In genomic region chr11:65591939-65592814, GRCh38 we compare ENCODE assay signal across 10 cellular contexts. TPM values are rescaled to one million over a fixed set of nuclear protein-coding genes. Genes with fewer than 3 reads are reported as not detected.
DNase-seq lines count a peak whose midpoint lies in the region; ATAC-seq and TF ChIP-seq lines count a peak whose summit lies in the region.
"Had no signal": no experiment of that assay in that cellular context is flagged by ENCODE, and none has a peak within 500 bp of the region (broad histone marks: within the 10 kb centered on the region; RNA-seq: fewer than 3 reads in every experiment).

No MANE protein-coding gene starts in this region.

- TF ChIP-seq CTCF in A673 (conservative IDR thresholded peaks at IDR 0.05; ENCODE audit: low read depth, low read length): no peak
- TF ChIP-seq CTCF in brain microvascular endothelial cell (IDR thresholded peaks at IDR 0.05; ENCODE audit: low read depth, low read length, missing control alignments): peak; percentile 22
- TF ChIP-seq CTCF in osteoblast (IDR thresholded peaks at IDR 0.05; ENCODE audit: extremely low read depth, low read depth, low read length): no peak

- no peak for DNase-seq in A673 (ENCODE audit: low spot score)
- no peak for DNase-seq in brain microvascular endothelial cell
- DNase-seq in osteoblast (ENCODE audit: insufficient read length, low spot score, missing footprints): peak; percentile 94
- DNase-seq in stimulated activated naive CD4-positive, alpha-beta T cell (lab: John Stamatoyannopoulos, UW): no peak
- DNase-seq: activated naive CD4-positive, alpha-beta T cell treated with anti-CD3 and anti-CD28 coated beads for 36 hours; nucleus accumbens had no signal

- in situ Hi-C loops in brain microvascular endothelial cell (cut with HindIII; ENCODE audit: low pct_ligation_motif_present, low sequenced_read_pairs): no loop called here

- BruUV-seq in A673 (replicated peaks; lab: Mats Ljungman, UMichigan): TSS peak; percentile 78

- H3K36me3 ChIP-seq in A673 (ENCODE audit: insufficient read depth, low read length, poor library complexity, severe bottlenecking) (peaks cover 10% of the 10 kb centered on the region), brain microvascular endothelial cell (replicated peaks) (peaks cover 11% of the 10 kb centered on the region), osteoblast (ENCODE audit: insufficient read depth, low read length) (peaks cover 32% of the 10 kb centered on the region)

- H3K9me3 ChIP-seq in A673 (ENCODE audit: low read depth, low read length, poor library complexity, severe bottlenecking): no peaks in the 10 kb centered on the region
- no peaks in the 10 kb centered on the region for H3K9me3 ChIP-seq in osteoblast (ENCODE audit: low read depth, low read length)

- H3K79me2 ChIP-seq in osteoblast (ENCODE audit: insufficient read depth, low read length): peaks cover 9% of the 10 kb centered on the region

- peaks cover 6% of the 10 kb centered on the region for H4K20me1 ChIP-seq in osteoblast (ENCODE audit: insufficient read depth, low read length)

- H3K27me3 ChIP-seq in A673 (replicated peaks; ENCODE audit: insufficient read depth, low read depth, low read length, poor library complexity) (no peaks in the 10 kb centered on the region), brain microvascular endothelial cell (replicated peaks) (no peaks in the 10 kb centered on the region), osteoblast (ENCODE audit: insufficient read depth, low read length) (no peaks in the 10 kb centered on the region)

- POLR2A ChIA-PET in A673 (lab: Charles Lee; ENCODE audit: low non-redundant PET): interaction anchor here (0.6 kb wide), 1 partner anchor 316 kb away, joined by 3 read pairs; no protein-coding TSS in a partner anchor

- H3K27ac ChIP-seq in A673 (ENCODE audit: low read depth, low read length, poor library complexity, severe bottlenecking) (no peak overlapping the region), brain microvascular endothelial cell (no peak overlapping the region), osteoblast (ENCODE audit: low read depth, low read length) (no peak overlapping the region)

- H3K4me2 ChIP-seq in osteoblast (ENCODE audit: insufficient read depth, low read length): no peak overlapping the region

- H2AFZ ChIP-seq in osteoblast (ENCODE audit: low read length): no peak overlapping the region

- intact Hi-C loops in A673 (cut with micrococcal nuclease; ENCODE audit: unreplicated experiment): no loop called here

- ATAC-seq in HG02884 (IDR thresholded peaks at IDR 0.05; ENCODE audit: unreplicated experiment) (no peak), GM21529 (IDR thresholded peaks at IDR 0.05; ENCODE audit: unreplicated experiment) (no peak), HG02642 (IDR thresholded peaks at IDR 0.05; ENCODE audit: poor library complexity, unreplicated experiment) (no peak)

- CTCF ChIA-PET in A673 (lab: Charles Lee): interaction anchor here (0.6 kb wide), 1 partner anchor 1280 kb away, joined by 4 read pairs; no protein-coding TSS in a partner anchor

- H3K4me1 ChIP-seq in A673 (ENCODE audit: insufficient read depth, low read length, poor library complexity, severe bottlenecking) (peaks cover 5% of the 10 kb centered on the region), osteoblast (ENCODE audit: insufficient read depth, low read length) (peaks cover 10% of the 10 kb centered on the region)

- no peak overlapping the region for H3K4me3 ChIP-seq in A673 (ENCODE audit: low read depth, low read length, poor library complexity, severe bottlenecking)
- H3K4me3 ChIP-seq in brain microvascular endothelial cell (ENCODE audit: low read depth, low read length): peak overlapping the region; percentile 26
- peak overlapping the region; percentile 37 for H3K4me3 ChIP-seq in iPS-11a (ENCODE audit: low read depth, low read length)
- no peak overlapping the region for H3K4me3 ChIP-seq in osteoblast (ENCODE audit: insufficient read depth, low read length)

RNA-seq across cellular contexts. Expression of gene KCNK7, which starts 3.4 kb away (rescaled TPM):
- total RNA-seq in A673 (2021) (1.7 and 2.3 TPM in 2 replicates), osteoblast (0.29 TPM in 1 of 2 replicates, not detected in the other)

RNA-seq across cellular contexts. Expression of gene EHBP1L1, which starts 16.3 kb away (rescaled TPM):
- total RNA-seq in A673 (2021) (29.5 and 40.9 TPM in 2 replicates), osteoblast (43.9 and 58.6 TPM in 2 replicates)

RNA-seq across cellular contexts. Expression of gene FAM89B, which starts 19.8 kb away (rescaled TPM):
- total RNA-seq in A673 (2021) (79.8 and 88.3 TPM in 2 replicates), osteoblast (31.5 and 36.2 TPM in 2 replicates)

RNA-seq across cellular contexts. Expression of gene MAP3K11, which starts 21.8 kb away (rescaled TPM):
- 92.8 and 94.2 TPM in 2 replicates for total RNA-seq in A673 (2021)
- total RNA-seq in osteoblast: 19.4 and 21.4 TPM in 2 replicates

RNA-seq across cellular contexts. Expression of gene ZNRD2, which starts 21.9 kb away (rescaled TPM):
- 95.4 and 98.9 TPM in 2 replicates for total RNA-seq in A673 (2021)
- 37.1 and 42.3 TPM in 2 replicates for total RNA-seq in osteoblast

Comparison
In these comparisons a context has a peak if more than half of its experiments do, and no peak if none do; other contexts are left out.
1. H3K4me3 ChIP-seq: peak in brain microvascular endothelial cell (single experiment) and iPS-11a (single experiment); none in A673 (single experiment) and osteoblast (single experiment).